Comparison of ENCODE assay signal across 16 cellular contexts in the genomic region with DNA sequence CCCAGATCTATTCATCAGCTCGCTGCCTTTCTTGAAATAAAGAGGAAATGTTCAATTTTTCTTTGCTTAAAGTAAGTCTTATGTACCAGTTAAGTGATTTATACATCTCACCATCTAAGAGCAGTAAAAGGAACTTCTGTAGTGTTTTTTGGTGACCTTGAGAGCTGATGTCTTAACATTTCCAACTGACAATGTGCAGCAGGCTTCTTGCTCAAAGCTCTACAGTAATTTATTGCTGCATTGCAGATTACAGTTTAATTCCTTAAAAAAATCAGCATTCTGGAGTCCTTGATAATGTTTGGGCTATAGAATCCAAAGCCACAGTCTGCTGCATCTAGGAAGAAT.
A peak's percentile ranks its signal among the peaks of the same experiment; 100 is the strongest.
DNase-seq lines count a peak whose midpoint lies in the region; TF ChIP-seq lines count a peak whose summit lies in the region.
"Had no signal": no experiment of that assay in that cellular context is flagged by ENCODE, and none has a peak within 500 bp of the region (broad histone marks: within the 10 kb centered on the region; RNA-seq: fewer than 3 reads in every experiment).

No MANE protein-coding gene starts in this region.

- no peaks in the 10 kb centered on the region for H3K36me3 ChIP-seq in esophagus squamous epithelium
- H3K36me3 ChIP-seq: BLaER1 had no signal

- TF ChIP-seq POLR2A in esophagus squamous epithelium (IDR thresholded peaks at IDR 0.05): no peak

- no peaks in the 10 kb centered on the region for H3K9me3 Mint-ChIP-seq in endothelial cell (ENCODE audit: unreplicated experiment)

- DNase-seq in NCI-H82 (lab: John Stamatoyannopoulos, UW) (peak; percentile 10), NCI-H82 treated with DMSO at 0.1 percent for 48 hours (lab: John Stamatoyannopoulos, UW; ENCODE audit: unreplicated experiment) (no peak), midbrain (lab: John Stamatoyannopoulos, UW) (peak; percentile 64), Kasumi-1 (lab: John Stamatoyannopoulos, UW) (no peak), activated T-cell treated with anti-CD3 and anti-CD28 coated beads for 4 hours (no peak), esophagus squamous epithelium (lab: John Stamatoyannopoulos, UW) (no peak), endothelial cell (ENCODE audit: low spot score) (no peak)
- DNase-seq: HCEC 1CT, Karpas-422, NCI-H146, NCI-H2227 treated with DMSO at 0.1 percent for 48 hours, NCI-H524 treated with DMSO at 0.1 percent for 48 hours, SK-N-SH had no signal

- no peak overlapping the region for H3K4me3 ChIP-seq in esophagus squamous epithelium
- H3K4me3 ChIP-seq: BLaER1 had no signal

- no peak for TF ChIP-seq CTCF in esophagus squamous epithelium (IDR thresholded peaks at IDR 0.05)
- TF ChIP-seq CTCF in endothelial cell (IDR thresholded peaks at IDR 0.05; ENCODE audit: unreplicated experiment): no peak

- peaks cover 6 to 17% (median 9%) of the 10 kb centered on the region in 3 donors for H3K4me1 ChIP-seq in esophagus squamous epithelium
- H3K4me1 ChIP-seq: BLaER1 had no signal

- H3K9me3 ChIP-seq in esophagus squamous epithelium: no peaks in the 10 kb centered on the region
- H3K9me3 ChIP-seq: BLaER1, SK-N-SH had no signal

- 67 to 71% methylated on average over 1 of the region's 1 CpG for WGBS in esophagus squamous epithelium, 2 donors

- H3K36me3 Mint-ChIP-seq in endothelial cell (ENCODE audit: low read depth, unreplicated experiment): no peaks in the 10 kb centered on the region

- H3K27me3 ChIP-seq in esophagus squamous epithelium: no peaks in the 10 kb centered on the region
- H3K27me3 ChIP-seq: BLaER1 had no signal

- H3K4me1 Mint-ChIP-seq in endothelial cell (ENCODE audit: unreplicated experiment): no peaks in the 10 kb centered on the region

- no peak overlapping the region for H3K27ac Mint-ChIP-seq in endothelial cell (ENCODE audit: unreplicated experiment)

- H3K4me3 Mint-ChIP-seq in endothelial cell (ENCODE audit: unreplicated experiment): no peak overlapping the region

- intact Hi-C loops in esophagus squamous epithelium (cut with DNase I): no loop called here

- H3K27ac ChIP-seq in cingulate gyrus (ENCODE audit: low read depth, low read length): peak overlapping the region; percentile 93
- no peak overlapping the region for H3K27ac ChIP-seq in esophagus squamous epithelium
- H3K27ac ChIP-seq: 22Rv1, BLaER1 had no signal

- H3K27me3 Mint-ChIP-seq in endothelial cell (ENCODE audit: unreplicated experiment): no peaks in the 10 kb centered on the region

Comparison
In these comparisons a context has a peak if more than half of its experiments do, and no peak if none do; other contexts are left out.
1. DNase-seq: peak in NCI-H82 (single experiment) and midbrain (single experiment); none in NCI-H82 treated with DMSO at 0.1 percent for 48 hours (single experiment), Kasumi-1 (0 of 2), activated T-cell treated with anti-CD3 and anti-CD28 coated beads for 4 hours (single experiment), esophagus squamous epithelium (single experiment) and endothelial cell (single experiment).